ENCODE assay signal across 8 cellular contexts in the genomic region with DNA sequence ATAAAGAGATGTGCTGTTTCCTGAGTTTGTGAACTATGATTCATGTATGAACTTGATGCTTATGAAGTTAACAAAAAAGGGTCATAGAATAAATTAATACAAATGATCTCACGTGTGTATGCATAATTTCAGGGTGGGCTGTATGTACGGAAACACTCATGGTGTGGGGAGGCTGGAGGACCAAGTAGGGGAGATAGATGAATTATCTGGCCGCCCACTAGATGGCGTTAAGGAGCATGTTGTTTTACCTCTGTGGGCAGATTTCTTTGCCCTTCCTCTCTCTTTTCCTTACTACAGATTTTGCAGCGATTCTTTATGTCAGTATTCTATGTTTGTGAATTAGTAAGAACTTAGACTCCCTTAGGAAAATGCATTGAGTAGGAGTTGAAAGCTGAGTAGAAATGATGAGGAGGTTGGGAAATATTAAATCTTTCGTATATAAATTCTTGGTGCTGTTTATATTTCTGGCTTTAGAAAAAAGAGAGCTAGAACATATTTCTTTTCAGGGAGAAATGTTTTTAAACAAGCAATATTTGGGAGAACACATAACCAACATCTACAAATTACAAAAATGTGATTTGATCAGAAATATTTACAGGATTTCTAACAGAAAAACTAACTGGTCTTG. TPM values are rescaled to one million over a fixed set of nuclear protein-coding genes. Genes with fewer than 3 reads are reported as not detected.
A peak's percentile ranks its signal among the peaks of the same experiment; 100 is the strongest.
DNase-seq lines count a peak whose midpoint lies in the region; ATAC-seq, FAIRE-seq and TF ChIP-seq lines count a peak whose summit lies in the region.

No MANE protein-coding gene starts in this region.

- peak; percentile 94 to 97 (median 95) for ATAC-seq in right lobe of liver

- H3K36me3 ChIP-seq in bronchial epithelial cell (ENCODE audit: control insufficient read depth, insufficient read depth, low read length) (no peaks in the 10 kb centered on the region), right lobe of liver (no peaks in the 10 kb centered on the region)

- intact Hi-C loops in right lobe of liver (cut with DNase I): no loop called here

- TF ChIP-seq CTCF in bronchial epithelial cell (IDR thresholded peaks at IDR 0.05; ENCODE audit: insufficient read depth, low read length, severe bottlenecking) (peak; percentile 77), right lobe of liver (IDR thresholded peaks at IDR 0.05) (peak; percentile 68 to 84 (median 81))

- WGBS in right lobe of liver (ENCODE audit: insufficient coverage, low coverage, low lambda C conversion rate, missing lambda C conversion rate): 10% methylated on average over 6 of the region's 6 CpGs

- peaks cover 0 to 4% (median under 1%) of the 10 kb centered on the region in 4 donors for H3K4me1 ChIP-seq in right lobe of liver

- FAIRE-seq in H54 (lab: Jason Lieb, UNC) (peak; percentile 99), TTC549 (lab: Jason Lieb, UNC) (peak; percentile 65), bronchial epithelial cell (lab: Jason Lieb, UNC) (no peak)

- H3K4me3 ChIP-seq in bronchial epithelial cell (ENCODE audit: low read depth, low read length) (no peak overlapping the region), right lobe of liver (no peak overlapping the region)

- DNase-seq in DMS 273 (lab: John Stamatoyannopoulos, UW; ENCODE audit: unreplicated experiment) (peak; percentile 68), DMS 273 treated with DMSO at 0.1 percent for 48 hours (lab: John Stamatoyannopoulos, UW) (no peak), H54 (ENCODE audit: insufficient read length, low spot score) (peak; percentile 67), NCI-H1092 (lab: John Stamatoyannopoulos, UW) (peak; percentile 60), bronchial epithelial cell (ENCODE audit: low read depth) (peak; percentile 36), right lobe of liver (peak in 2 of 3 donors; percentile 34 to 64)
- DNase-seq in stimulated activated CD8-positive, alpha-beta memory T cell treated with anti-CD3 and anti-CD28 coated beads, Interleukin-7, amount 100 ng/mL, for 24 hours (ENCODE audit: low read depth): peak; percentile 19

- TF ChIP-seq POLR2A in H54 (IDR thresholded peaks at IDR 0.05; ENCODE audit: low read depth, low read length) (no peak), right lobe of liver (IDR thresholded peaks at IDR 0.05) (no peak)

- no peaks in the 10 kb centered on the region for H3K9me3 ChIP-seq in right lobe of liver

- H3K27ac ChIP-seq in right lobe of liver: no peak overlapping the region

- H3K27me3 ChIP-seq in bronchial epithelial cell (ENCODE audit: control insufficient read depth, insufficient read depth, low read length) (no peaks in the 10 kb centered on the region), right lobe of liver (no peaks in the 10 kb centered on the region)

RNA-seq across cellular contexts. Expression of a gene that starts 47.4 kb away (rescaled TPM):
- total RNA-seq in bronchial epithelial cell: 15.7 and 17.1 TPM in 2 replicates
- 10 to 100 TPM; 10.7 to 17.9 (median 14.1) TPM for total RNA-seq in right lobe of liver
